ENCODE assay signal across 11 cellular contexts in genomic region chr3:4406746-4407568, GRCh38.
DNase-seq lines count a peak whose midpoint lies in the region; ATAC-seq and TF ChIP-seq lines count a peak whose summit lies in the region.
"Had no signal": no experiment of that assay in that cellular context is flagged by ENCODE, and none has a peak within 500 bp of the region (broad histone marks: within the 10 kb centered on the region; RNA-seq: fewer than 3 reads in every experiment).

No MANE protein-coding gene starts in this region.

- peak in 1 of 3 donors; percentile 52 for DNase-seq in right lobe of liver
- DNase-seq in anterior cingulate cortex (lab: John Stamatoyannopoulos, UW), result no peak
- DNase-seq in NCI-H526 treated with DMSO at 0.1 percent for 48 hours (lab: John Stamatoyannopoulos, UW), result no peak
- no peak for DNase-seq in breast epithelium (ENCODE audit: low spot score in 2 of 2)
- no peak for DNase-seq in globus pallidus (ENCODE audit: low spot score)
- DNase-seq: left ventricle myocardium inferior, NCI-H82 had no signal

- H3K4me3 ChIP-seq in right lobe of liver, result no peak overlapping the region
- H3K4me3 ChIP-seq in breast epithelium, result no peak overlapping the region
- H3K4me3 ChIP-seq: left ventricle myocardium inferior had no signal

- H3K4me1 ChIP-seq in right lobe of liver (peaks cover 0 to 9% (median 3%) of the 10 kb centered on the region in 4 donors), breast epithelium (no peaks in the 10 kb centered on the region)
- H3K4me1 ChIP-seq: left ventricle myocardium inferior had no signal

- H3K36me3 ChIP-seq in right lobe of liver, result peaks cover 0 to 4% (median 2%) of the 10 kb centered on the region in 4 donors
- H3K36me3 ChIP-seq in breast epithelium, result no peaks in the 10 kb centered on the region

- WGBS in right lobe of liver (ENCODE audit: insufficient coverage, low coverage, low lambda C conversion rate, missing lambda C conversion rate), result 19% methylated on average over 4 of the region's 4 CpGs

- TF ChIP-seq CTCF in right lobe of liver (IDR thresholded peaks at IDR 0.05) (no peak), breast epithelium (IDR thresholded peaks at IDR 0.05) (no peak)

- ATAC-seq in GM18907 (IDR thresholded peaks at IDR 0.05; ENCODE audit: unreplicated experiment) (peak; percentile 89), GM21737 (IDR thresholded peaks at IDR 0.05; ENCODE audit: unreplicated experiment) (peak; percentile 50), HG03575 (IDR thresholded peaks at IDR 0.05; ENCODE audit: extremely low read depth, insufficient number of reproducible peaks, low FRiP score, unreplicated experiment) (peak; percentile 31), right lobe of liver (peak; percentile 92 to 94 (median 93))

- intact Hi-C loops in right lobe of liver (cut with DNase I), result no loop called here
- intact Hi-C loops in breast epithelium (cut with DNase I; ENCODE audit: low total_unique reads), result no loop called here

- peak overlapping the region in 2 of 3 donors; percentile 9 to 53 for H3K27ac ChIP-seq in right lobe of liver
- H3K27ac ChIP-seq in breast epithelium, result no peak overlapping the region
- H3K27ac ChIP-seq: KMS-11, left ventricle myocardium inferior had no signal

- TF ChIP-seq POLR2A in right lobe of liver (IDR thresholded peaks at IDR 0.05), result no peak
- no peak for TF ChIP-seq POLR2A in breast epithelium (IDR thresholded peaks at IDR 0.05)

- H3K27me3 ChIP-seq in right lobe of liver (no peaks in the 10 kb centered on the region), breast epithelium (no peaks in the 10 kb centered on the region)

- H3K9me3 ChIP-seq in right lobe of liver (no peaks in the 10 kb centered on the region), breast epithelium (no peaks in the 10 kb centered on the region)
- H3K9me3 ChIP-seq: left ventricle myocardium inferior had no signal

Comparison
In these comparisons a context has a peak if more than half of its experiments do, and no peak if none do; other contexts are left out.
1. ATAC-seq: peak in every context shown above with its lines; median percentile 93 in right lobe of liver; 89 in GM18907; 50 in GM21737; 31 in HG03575.
2. H3K27ac ChIP-seq: peak in right lobe of liver (2 of 3); none in breast epithelium (0 of 2).